35 cellular contexts compared by ENCODE assay signal in genomic region chr10:34895977-34896376, GRCh38.
"Had no signal": no experiment of that assay in that cellular context is flagged by ENCODE, and none has a peak within 500 bp of the region (broad histone marks: within the 10 kb centered on the region; RNA-seq: fewer than 3 reads in every experiment).

No MANE protein-coding gene starts in this region.

- H3K9me3 ChIP-seq: MG63 had no signal

- H3K36me3 ChIP-seq: MG63 had no signal

- H3K27me3 ChIP-seq: MG63 had no signal

- H3K4me3 ChIP-seq: MG63 had no signal

- DNase-seq: Karpas-422, Kasumi-1, MG63, MM.1S, MV-4-11, NCI-H1048, NCI-H1092, NCI-H1092 treated with DMSO at 0.1 percent for 48 hours, NCI-H1105, NCI-H1105 treated with DMSO at 0.1 percent for 48 hours, NCI-H1417, NCI-H1417 treated with DMSO at 0.1 percent for 48 hours, NCI-H1436, NCI-H1436 treated with DMSO at 0.1 percent for 48 hours, NCI-H146, NCI-H1694, NCI-H1694 treated with DMSO at 0.1 percent for 48 hours, NCI-H187, NCI-H187 treated with DMSO at 0.1 percent for 48 hours, NCI-H1930, NCI-H2029, NCI-H2029 treated with DMSO at 0.1 percent for 48 hours, NCI-H2081, NCI-H2081 treated with DMSO at 0.1 percent for 48 hours, NCI-H2107, NCI-H2171, NCI-H2171 treated with DMSO at 0.1 percent for 48 hours, NCI-H2227 treated with DMSO at 0.1 percent for 48 hours, NCI-H226, NCI-H345, NCI-H446, NCI-H446 treated with DMSO at 0.1 percent for 48 hours, NCI-H510A, NCI-H510A treated with DMSO at 0.1 percent for 48 hours had no signal

- H3K27ac ChIP-seq: KMS-11 had no signal
